18 cellular contexts compared by ENCODE assay signal in the genomic region with DNA sequence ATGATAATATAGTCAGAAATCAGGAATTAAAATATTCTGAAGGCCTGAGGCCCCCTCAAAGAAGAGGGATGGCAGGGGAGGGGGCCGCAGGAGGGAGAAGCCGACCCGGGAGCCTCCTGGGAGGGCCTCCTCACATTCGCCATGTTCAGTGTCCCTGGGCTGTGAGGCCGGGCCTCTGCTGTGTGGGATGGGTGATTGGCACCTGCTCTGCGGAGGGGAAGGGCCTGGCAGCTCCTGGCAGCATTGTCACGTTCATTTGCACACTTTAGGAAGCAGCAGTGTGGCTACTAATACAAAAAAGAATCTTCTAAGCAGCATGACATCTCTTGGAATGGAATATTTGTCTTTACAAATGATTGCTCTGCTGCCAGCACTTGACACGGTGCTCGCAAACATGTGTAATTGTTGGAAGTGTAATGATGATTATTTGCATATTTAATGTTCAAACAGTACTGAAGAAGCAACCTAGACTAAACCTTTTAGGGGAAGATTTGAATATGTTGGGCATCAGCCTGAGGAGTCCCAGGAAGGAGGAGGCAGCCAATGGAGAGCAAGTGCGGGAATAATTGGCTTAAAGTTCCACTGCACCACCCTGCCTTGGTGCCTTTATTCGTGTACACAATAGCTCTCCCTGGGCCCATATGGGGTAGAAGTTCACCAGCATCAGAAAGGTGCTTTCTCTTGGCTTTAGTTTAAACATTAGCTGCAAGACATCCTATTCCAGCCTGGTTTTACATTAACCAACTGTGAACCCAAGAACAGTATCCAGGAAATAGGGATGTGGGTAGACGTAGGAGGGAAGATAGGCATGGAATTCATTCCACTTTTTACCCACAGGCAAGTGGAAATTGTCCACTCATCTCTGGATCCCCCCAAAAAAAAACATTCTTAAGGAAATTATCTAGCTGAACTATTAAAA.
"Had no signal": no experiment of that assay in that cellular context is flagged by ENCODE, and none has a peak within 500 bp of the region (broad histone marks: within the 10 kb centered on the region; RNA-seq: fewer than 3 reads in every experiment).

No MANE protein-coding gene starts in this region.

- H3K9ac ChIP-seq: neural progenitor cell had no signal

- H3K36me3 Mint-ChIP-seq: activated naive CD4-positive, alpha-beta T cell treated with anti-CD3 and anti-CD28 coated beads, Interleukin-2, amount 10 ng/mL, durations not matched to agents 7 days and 5 days; neural progenitor cell had no signal

- H3K4me3 Mint-ChIP-seq: activated naive CD4-positive, alpha-beta T cell treated with anti-CD3 and anti-CD28 coated beads, Interleukin-2, amount 10 ng/mL, durations not matched to agents 7 days and 5 days; effector memory CD8-positive, alpha-beta T cell; neural progenitor cell had no signal

- DNase-seq: activated CD4-positive, alpha-beta T cell treated with anti-CD3 and anti-CD28 coated beads for 1 hour; activated CD4-positive, alpha-beta T cell treated with anti-CD3 and anti-CD28 coated beads, Interleukin-2, amount 50 U/mL, for 4 hours; activated naive CD4-positive, alpha-beta T cell treated with anti-CD3 and anti-CD28 coated beads, Interleukin-2, amount 10 ng/mL, durations not matched to agents 7 days and 5 days; activated T-cell treated with anti-CD3 and anti-CD28 coated beads for 4 hours; caudate nucleus; cortex of kidney; effector memory CD8-positive, alpha-beta T cell; foreskin melanocyte; head of caudate nucleus; ovary; stimulated activated CD4-positive, alpha-beta T cell treated with anti-CD3 and anti-CD28 coated beads, Interleukin-12 subunit alpha, Interleukin-12 subunit beta, amount 100 ng/mL, for 4 hours; stimulated activated CD4-positive, alpha-beta T cell treated with anti-CD3 and anti-CD28 coated beads, Interleukin-2, amount 100 ng/mL, for 24 hours; stomach; T-helper 1 cell; testis; upper lobe of right lung had no signal

- H3K4me3 ChIP-seq: neural progenitor cell, ovary, stomach, testis, upper lobe of right lung had no signal

- H3K4me1 Mint-ChIP-seq: activated naive CD4-positive, alpha-beta T cell treated with anti-CD3 and anti-CD28 coated beads, Interleukin-2, amount 10 ng/mL, durations not matched to agents 7 days and 5 days had no signal

- H3K9me3 ChIP-seq: ovary, stomach, testis, upper lobe of right lung had no signal

- H2AFZ ChIP-seq: neural progenitor cell had no signal

- H3K4me1 ChIP-seq: testis, upper lobe of right lung had no signal

- H3K27ac Mint-ChIP-seq: activated naive CD4-positive, alpha-beta T cell treated with anti-CD3 and anti-CD28 coated beads, Interleukin-2, amount 10 ng/mL, durations not matched to agents 7 days and 5 days; effector memory CD8-positive, alpha-beta T cell had no signal

- H3K27ac ChIP-seq: neural progenitor cell, ovary, stomach, testis, upper lobe of right lung, VCaP had no signal

- H3K27me3 Mint-ChIP-seq: activated naive CD4-positive, alpha-beta T cell treated with anti-CD3 and anti-CD28 coated beads, Interleukin-2, amount 10 ng/mL, durations not matched to agents 7 days and 5 days; effector memory CD8-positive, alpha-beta T cell had no signal

- H3K36me3 ChIP-seq: neural progenitor cell, ovary, stomach, upper lobe of right lung had no signal

- H3K27me3 ChIP-seq: ovary, stomach, testis, upper lobe of right lung had no signal

- ATAC-seq: effector memory CD8-positive, alpha-beta T cell; upper lobe of right lung had no signal
